Comparison of ENCODE assay signal across 8 cellular contexts in the genomic region with DNA sequence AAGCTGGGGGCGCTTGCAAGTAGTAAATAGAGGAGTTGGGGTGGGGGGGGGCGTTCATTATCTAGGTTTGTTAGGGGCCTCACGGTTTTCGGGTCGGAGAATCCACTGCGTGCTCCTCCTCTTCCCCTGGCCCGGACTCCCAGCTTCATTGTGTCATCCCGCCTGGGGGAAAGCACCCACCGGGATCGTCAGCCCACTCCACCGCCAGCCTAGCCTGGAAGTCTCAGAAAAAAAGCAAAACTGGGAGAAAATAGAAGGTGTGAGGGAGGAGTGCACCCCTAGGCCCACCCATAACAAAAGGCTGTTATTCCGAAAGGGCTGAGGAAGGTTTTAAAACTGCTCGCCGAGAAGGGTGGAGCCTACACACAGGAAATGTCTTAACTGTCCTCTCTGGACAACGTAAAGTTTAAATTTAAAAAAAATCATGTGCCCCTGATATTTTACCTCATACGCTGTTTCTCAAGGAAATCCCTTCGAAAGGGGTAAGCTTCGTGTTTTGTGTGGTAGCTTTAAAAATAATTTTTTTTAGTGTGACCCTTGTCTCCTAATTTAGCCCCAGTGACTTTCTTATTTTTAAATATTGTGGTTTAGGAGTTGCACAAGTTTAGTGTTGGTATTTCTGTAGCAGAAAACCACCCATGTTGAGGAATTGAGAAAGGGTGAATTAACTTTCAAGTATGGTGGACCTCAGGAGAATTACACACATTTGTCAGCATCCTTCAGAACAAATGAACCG.
A peak's percentile ranks its signal among the peaks of the same experiment; 100 is the strongest.
DNase-seq lines count a peak whose midpoint lies in the region; ATAC-seq and TF ChIP-seq lines count a peak whose summit lies in the region.

No MANE protein-coding gene starts in this region.

- H3K4me1 ChIP-seq in NT2/D1 (ENCODE audit: insufficient read depth, insufficient read length): peaks cover 2% of the 10 kb centered on the region
- H3K4me1 ChIP-seq in iPS-20b (ENCODE audit: insufficient read depth, low read length): peaks cover 14% of the 10 kb centered on the region; the same call in 1 of the 2 replicates

- H3K9me3 ChIP-seq in NT2/D1 (ENCODE audit: insufficient read depth, low read length) (no peaks in the 10 kb centered on the region), iPS-20b (ENCODE audit: insufficient read depth, low read depth, low read length) (no peaks in the 10 kb centered on the region)

- H3K9ac ChIP-seq in NT2/D1 (ENCODE audit: insufficient read length, low read depth) (peak overlapping the region; percentile 69), iPS-20b (ENCODE audit: low read depth, low read length) (peak overlapping the region; percentile 99)

- no peaks in the 10 kb centered on the region for H3K27me3 ChIP-seq in NT2/D1 (ENCODE audit: insufficient read depth, insufficient read length)
- no peaks in the 10 kb centered on the region for H3K27me3 ChIP-seq in iPS-20b (ENCODE audit: insufficient read depth, low read length)

- in situ Hi-C loops in astrocyte of the cerebellum (cut with HindIII; ENCODE audit: low sequenced_read_pairs): loop anchor here (5.0 kb wide), 1 partner anchor 33 kb away; no protein-coding TSS in a partner anchor

- TF ChIP-seq CTCF in AG09309 (IDR thresholded peaks at IDR 0.05; ENCODE audit: control insufficient read depth, insufficient read depth, low read depth, low read length, missing control alignments) (no peak), astrocyte of the cerebellum (IDR thresholded peaks at IDR 0.05; ENCODE audit: low read depth, low read length, missing control alignments) (no peak)

- DNase-seq in AG09309 (ENCODE audit: low read depth) (no peak), NT2/D1 (ENCODE audit: low read depth, low spot score) (no peak), astrocyte of the cerebellum (ENCODE audit: low read depth) (no peak), amygdala (lab: John Stamatoyannopoulos, UW) (no peak)
- peak; percentile 55 for DNase-seq in stimulated activated CD8-positive, alpha-beta memory T cell treated with anti-CD3 and anti-CD28 coated beads, Interleukin-4, amount 100 ng/mL, for 48 hours

- ATAC-seq in GM18511 (IDR thresholded peaks at IDR 0.05; ENCODE audit: unreplicated experiment) (peak; percentile 44), HG02884 (IDR thresholded peaks at IDR 0.05; ENCODE audit: unreplicated experiment) (peak; percentile 40)

- H3K36me3 ChIP-seq in NT2/D1 (ENCODE audit: insufficient read depth, insufficient read length, low read length): peaks cover 8% of the 10 kb centered on the region
- H3K36me3 ChIP-seq in iPS-20b (ENCODE audit: insufficient read depth, low read depth, low read length): no peaks in the 10 kb centered on the region

- peak overlapping the region; percentile 1 for H3K27ac ChIP-seq in iPS-20b (ENCODE audit: low read length)

- H3K4me3 ChIP-seq in AG09309 (ENCODE audit: control insufficient read depth, low read depth, low read length): peak overlapping the region; percentile 59
- H3K4me3 ChIP-seq in NT2/D1 (ENCODE audit: insufficient read length, low read depth): peak overlapping the region; percentile 89
- H3K4me3 ChIP-seq in astrocyte of the cerebellum (ENCODE audit: low read depth, low read length): peak overlapping the region; percentile 54
- H3K4me3 ChIP-seq in iPS-20b (ENCODE audit: low read length): peak overlapping the region; percentile 85
